In genomic region chr7:106418094-106418493, GRCh38 we compare ENCODE assay signal across 11 cellular contexts.
A peak's percentile ranks its signal among the peaks of the same experiment; 100 is the strongest.
DNase-seq lines count a peak whose midpoint lies in the region; ATAC-seq and TF ChIP-seq lines count a peak whose summit lies in the region.
"Had no signal": no experiment of that assay in that cellular context is flagged by ENCODE, and none has a peak within 500 bp of the region (broad histone marks: within the 10 kb centered on the region; RNA-seq: fewer than 3 reads in every experiment).

No MANE protein-coding gene starts in this region.

- H3K27ac Mint-ChIP-seq in CD14-positive monocyte, result peak overlapping the region; percentile 94 to 99 (median 98)
- H3K27ac Mint-ChIP-seq in naive thymus-derived CD4-positive, alpha-beta T cell, result no peak overlapping the region
- H3K27ac Mint-ChIP-seq: activated naive CD4-positive, alpha-beta T cell treated with anti-CD3 and anti-CD28 coated beads, Interleukin-2, amount 50 U/mL, for 72 hours; CD4-positive, alpha-beta memory T cell had no signal

- no peaks in the 10 kb centered on the region for H3K27me3 ChIP-seq in naive thymus-derived CD4-positive, alpha-beta T cell (ENCODE audit: control insufficient read depth in 2 of 2, insufficient read depth in 2 of 2, low read length in 2 of 2)

- CTCF ChIA-PET in naive thymus-derived CD4-positive, alpha-beta T cell (lab: Charles Lee), result no interaction called here
- CTCF ChIA-PET in HEK293T (lab: Yijun Ruan, JAX), result no interaction called here

- peaks cover 62% of the 10 kb centered on the region for H3K4me1 Mint-ChIP-seq in CD14-positive monocyte
- H3K4me1 Mint-ChIP-seq in naive thymus-derived CD4-positive, alpha-beta T cell, result peaks cover 0 to 20% (median 0%) of the 10 kb centered on the region in 7 donors
- H3K4me1 Mint-ChIP-seq: CD4-positive, alpha-beta memory T cell had no signal

- no peak overlapping the region for H3K27ac ChIP-seq in naive thymus-derived CD4-positive, alpha-beta T cell (ENCODE audit: low read depth, low read length)

- H3K4me3 ChIP-seq in epithelial cell of proximal tubule (ENCODE audit: low read depth, low read length), result no peak overlapping the region
- no peak overlapping the region for H3K4me3 ChIP-seq in naive thymus-derived CD4-positive, alpha-beta T cell (ENCODE audit: low read length)

- ATAC-seq in naive thymus-derived CD4-positive, alpha-beta T cell, result peak; percentile 69
- ATAC-seq in HG03460 (IDR thresholded peaks at IDR 0.05; ENCODE audit: unreplicated experiment), result no peak
- no peak for ATAC-seq in HG02884 (IDR thresholded peaks at IDR 0.05; ENCODE audit: unreplicated experiment)
- no peak for ATAC-seq in GM21367 (IDR thresholded peaks at IDR 0.05; ENCODE audit: unreplicated experiment)

- no peaks in the 10 kb centered on the region for H3K9me3 ChIP-seq in naive thymus-derived CD4-positive, alpha-beta T cell (ENCODE audit: control insufficient read depth in 2 of 3, low read length in 3 of 3)

- peaks cover 6 to 7% of the 10 kb centered on the region in 2 donors for H3K36me3 Mint-ChIP-seq in CD14-positive monocyte
- peaks cover 0 to 12% (median 6%) of the 10 kb centered on the region in 5 donors for H3K36me3 Mint-ChIP-seq in naive thymus-derived CD4-positive, alpha-beta T cell

- H3K9me3 Mint-ChIP-seq in CD14-positive monocyte, result peaks cover 5 to 22% (median 8%) of the 10 kb centered on the region in 7 donors
- H3K9me3 Mint-ChIP-seq in naive thymus-derived CD4-positive, alpha-beta T cell, result peaks cover 0 to 30% (median 14%) of the 10 kb centered on the region in 11 donors

- peak overlapping the region; percentile 53 to 78 for H3K4me3 Mint-ChIP-seq in CD14-positive monocyte
- H3K4me3 Mint-ChIP-seq in naive thymus-derived CD4-positive, alpha-beta T cell, result no peak overlapping the region
- H3K4me3 Mint-ChIP-seq: CD4-positive, alpha-beta memory T cell had no signal

- DNase-seq in CD14-positive monocyte (ENCODE audit: low spot score) (peak; percentile 54), NOMO-1 treated with dmso at 0.1 percent for 144 hours (lab: John Stamatoyannopoulos, UW; ENCODE audit: unreplicated experiment) (peak; percentile 23), epithelial cell of proximal tubule (ENCODE audit: low read depth) (peak; percentile 68), HEK293T (ENCODE audit: extremely low spot score) (no peak)
- DNase-seq in naive thymus-derived CD4-positive, alpha-beta T cell, result no peak
- DNase-seq: CD4-positive, alpha-beta memory T cell; effector memory CD4-positive, alpha-beta T cell had no signal

- no peaks in the 10 kb centered on the region for H3K36me3 ChIP-seq in naive thymus-derived CD4-positive, alpha-beta T cell (ENCODE audit: control insufficient read depth in 2 of 3, insufficient read depth in 3 of 3, low read length in 3 of 3)

- H3K4me1 ChIP-seq in naive thymus-derived CD4-positive, alpha-beta T cell (ENCODE audit: control insufficient read depth in 2 of 2, insufficient read depth in 2 of 2, low read length in 2 of 2), result no peaks in the 10 kb centered on the region

- TF ChIP-seq CTCF in CD14-positive monocyte (IDR thresholded peaks at IDR 0.05) (no peak), epithelial cell of proximal tubule (conservative IDR thresholded peaks at IDR 0.05; ENCODE audit: low read depth, low read length) (no peak)

- intact Hi-C loops in CD14-positive monocyte (cut with micrococcal nuclease), result no loop called here
- intact Hi-C loops in naive thymus-derived CD4-positive, alpha-beta T cell (cut with micrococcal nuclease), result no loop called here

- POLR2A ChIA-PET in naive thymus-derived CD4-positive, alpha-beta T cell (lab: Charles Lee), result no interaction called here
- POLR2A ChIA-PET in HEK293T (lab: Yijun Ruan, JAX), result no interaction called here

- no peaks in the 10 kb centered on the region for H3K27me3 Mint-ChIP-seq in CD14-positive monocyte (ENCODE audit: low read depth in 3 of 3)
- H3K27me3 Mint-ChIP-seq in naive thymus-derived CD4-positive, alpha-beta T cell, result peaks cover 0 to 49% (median 23%) of the 10 kb centered on the region in 5 donors

TF ChIP-seq in HEK293T, 16 proteins besides CTCF, POLR2A, EP300 and RAD21:
- no peak for TF ChIP-seq L3MBTL2 (conservative IDR thresholded peaks at IDR 0.05)
- TF ChIP-seq FOXA1 (IDR thresholded peaks at IDR 0.05), result no peak
- no peak for TF ChIP-seq ZNF384 (IDR thresholded peaks at IDR 0.05)
- no peak for TF ChIP-seq HDGF (IDR thresholded peaks at IDR 0.05; ENCODE audit: borderline replicate concordance)
- TF ChIP-seq PKNOX1 (IDR thresholded peaks at IDR 0.05), result no peak
- TF ChIP-seq BHLHE40 (IDR thresholded peaks at IDR 0.05; ENCODE audit: borderline replicate concordance), result no peak
- no peak for TF ChIP-seq NFRKB (IDR thresholded peaks at IDR 0.05)
- no peak for TF ChIP-seq CTBP1 (IDR thresholded peaks at IDR 0.05; ENCODE audit: borderline replicate concordance)
- no peak for TF ChIP-seq ELF4 (IDR thresholded peaks at IDR 0.05)
- TF ChIP-seq FOXM1 (IDR thresholded peaks at IDR 0.05; ENCODE audit: borderline replicate concordance), result no peak
- no peak for TF ChIP-seq SP1 (IDR thresholded peaks at IDR 0.05)

Comparison
In these comparisons a context has a peak if more than half of its experiments do, and no peak if none do; other contexts are left out.
1. DNase-seq: peak in CD14-positive monocyte (single experiment), NOMO-1 treated with dmso at 0.1 percent for 144 hours (single experiment) and epithelial cell of proximal tubule (single experiment); none in naive thymus-derived CD4-positive, alpha-beta T cell (0 of 9) and HEK293T (single experiment).
2. H3K27ac Mint-ChIP-seq: peak in CD14-positive monocyte (7 of 7); none in naive thymus-derived CD4-positive, alpha-beta T cell (0 of 9).
3. H3K4me3 Mint-ChIP-seq: peak in CD14-positive monocyte (2 of 2); none in naive thymus-derived CD4-positive, alpha-beta T cell (0 of 10).